Comparison of ENCODE assay signal across 1 cellular context in the genomic region with DNA sequence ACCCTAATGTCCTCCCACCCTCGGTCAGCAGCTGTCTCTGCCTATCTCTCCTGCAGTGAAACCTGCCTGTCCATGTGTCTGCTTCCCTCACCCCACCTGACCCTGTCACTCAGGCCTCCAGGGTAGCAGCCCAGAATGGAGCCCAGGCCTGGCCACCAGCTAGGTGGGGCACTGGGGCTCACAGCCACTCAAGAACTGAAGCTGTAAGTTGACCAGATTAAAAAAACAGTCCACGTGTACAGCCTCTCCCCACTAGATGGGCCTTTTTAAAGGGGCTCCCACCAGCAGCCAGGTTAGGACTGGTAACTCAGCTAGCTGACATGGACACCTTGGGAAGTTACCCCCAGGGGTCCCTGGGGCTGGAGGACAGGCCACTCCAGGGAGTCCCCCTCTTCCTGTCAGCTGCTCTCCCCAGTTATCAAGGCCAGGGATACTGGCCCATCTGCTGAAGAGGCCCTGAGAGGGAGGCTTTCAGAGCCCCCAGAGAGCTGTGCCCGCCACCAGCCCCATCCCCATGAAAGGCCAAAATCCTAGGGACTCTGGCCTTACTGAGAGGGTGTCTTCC.
TF ChIP-seq lines count a peak whose summit lies in the region.

No MANE protein-coding gene starts in this region.

TF ChIP-seq in A549, 52 proteins besides CTCF, POLR2A, EP300 and RAD21 (continued from another document):
- TF ChIP-seq HOXB5 (CRISPR knock-in tag; IDR thresholded peaks at IDR 0.05) (no peak), HOXA7 (CRISPR knock-in tag; IDR thresholded peaks at IDR 0.05) (no peak), CEBPB (IDR thresholded peaks at IDR 0.05) (no peak), RNF2 (IDR thresholded peaks at IDR 0.05; ENCODE audit: borderline replicate concordance, low read depth) (no peak)
